19 cellular contexts compared by ENCODE assay signal in genomic region chr5:169174923-169175322, GRCh38.
DNase-seq lines count a peak whose midpoint lies in the region; ATAC-seq and TF ChIP-seq lines count a peak whose summit lies in the region.
"Had no signal": no experiment of that assay in that cellular context is flagged by ENCODE, and none has a peak within 500 bp of the region (broad histone marks: within the 10 kb centered on the region; RNA-seq: fewer than 3 reads in every experiment).

No MANE protein-coding gene starts in this region.

- H3K27ac Mint-ChIP-seq in stimulated activated naive CD8-positive, alpha-beta T cell treated with anti-CD3 and anti-CD28 coated beads, Interleukin-15, amount 100 ng/mL, for 72 hours: no peak overlapping the region
- H3K27ac Mint-ChIP-seq: CD14-positive monocyte; CD4-positive, alpha-beta memory T cell had no signal

- peak; percentile 97 for ATAC-seq in foreskin keratinocyte
- no peak for ATAC-seq in stimulated activated naive CD8-positive, alpha-beta T cell treated with anti-CD3 and anti-CD28 coated beads, Interleukin-15, amount 100 ng/mL, for 72 hours
- ATAC-seq: GM12878 had no signal

- H3K27me3 ChIP-seq in foreskin keratinocyte: no peaks in the 10 kb centered on the region
- H3K27me3 ChIP-seq: BLaER1 had no signal

- H3K27ac ChIP-seq in foreskin keratinocyte: peak overlapping the region; percentile 59
- H3K27ac ChIP-seq: BLaER1, GM23248 had no signal

- no peaks in the 10 kb centered on the region for H3K9me3 Mint-ChIP-seq in stimulated activated naive CD8-positive, alpha-beta T cell treated with anti-CD3 and anti-CD28 coated beads, Interleukin-15, amount 100 ng/mL, for 72 hours

- intact Hi-C loops in posterior vena cava (cut with DNase I): no loop called here

- no peak for TF ChIP-seq CTCF in foreskin keratinocyte (conservative IDR thresholded peaks at IDR 0.05)

- peaks cover 12% of the 10 kb centered on the region for H3K4me1 ChIP-seq in foreskin keratinocyte
- H3K4me1 ChIP-seq: BLaER1, HAP-1 had no signal

- H3K4me3 Mint-ChIP-seq in stimulated activated naive CD8-positive, alpha-beta T cell treated with anti-CD3 and anti-CD28 coated beads, Interleukin-15, amount 100 ng/mL, for 72 hours: no peak overlapping the region
- H3K4me3 Mint-ChIP-seq: CD14-positive monocyte; CD4-positive, alpha-beta memory T cell had no signal

- no peaks in the 10 kb centered on the region for H3K4me1 Mint-ChIP-seq in stimulated activated naive CD8-positive, alpha-beta T cell treated with anti-CD3 and anti-CD28 coated beads, Interleukin-15, amount 100 ng/mL, for 72 hours
- H3K4me1 Mint-ChIP-seq: CD14-positive monocyte; CD4-positive, alpha-beta memory T cell had no signal

- H3K27me3 Mint-ChIP-seq in stimulated activated naive CD8-positive, alpha-beta T cell treated with anti-CD3 and anti-CD28 coated beads, Interleukin-15, amount 100 ng/mL, for 72 hours: no peaks in the 10 kb centered on the region

- DNase-seq in COLO829 (ENCODE audit: low spot score): peak; percentile 71
- peak; percentile 45 for DNase-seq in RPMI7951 (ENCODE audit: low read depth)
- peak; percentile 97 for DNase-seq in SW480 (ENCODE audit: low spot score)
- peak; percentile 36 to 70 for DNase-seq in foreskin keratinocyte
- DNase-seq in DMS153 treated with DMSO at 0.1 percent for 48 hours (lab: John Stamatoyannopoulos, UW; ENCODE audit: unreplicated experiment): no peak
- DNase-seq in posterior vena cava (ENCODE audit: low spot score): no peak
- no peak for DNase-seq in stimulated activated naive CD8-positive, alpha-beta T cell treated with anti-CD3 and anti-CD28 coated beads, Interleukin-15, amount 100 ng/mL, for 72 hours
- no peak for DNase-seq in NCI-H2171 treated with DMSO at 0.1 percent for 48 hours (lab: John Stamatoyannopoulos, UW)
- DNase-seq: 8988T; Calu3; CD4-positive, alpha-beta memory T cell; DMS53; DND-41; EL; GM23248 had no signal

Comparison
In these comparisons a context has a peak if more than half of its experiments do, and no peak if none do; other contexts are left out.
1. DNase-seq: peak in COLO829 (single experiment), RPMI7951 (single experiment), SW480 (single experiment) and foreskin keratinocyte (2 of 2); none in DMS153 treated with DMSO at 0.1 percent for 48 hours (single experiment), posterior vena cava (single experiment), stimulated activated naive CD8-positive, alpha-beta T cell treated with anti-CD3 and anti-CD28 coated beads, Interleukin-15, amount 100 ng/mL, for 72 hours (0 of 2) and NCI-H2171 treated with DMSO at 0.1 percent for 48 hours (single experiment).